Comparison of ENCODE assay signal across 1 cellular context in genomic region chr5:34604119-34604675, GRCh38.
TF ChIP-seq lines count a peak whose summit lies in the region.

No MANE protein-coding gene starts in this region.

TF ChIP-seq in H1, 55 proteins besides CTCF, POLR2A, EP300 and RAD21:
- TF ChIP-seq FOSL1 (IDR thresholded peaks at IDR 0.05; ENCODE audit: insufficient read depth, low read depth, low read length): no peak
- no peak for TF ChIP-seq BACH1 (IDR thresholded peaks at IDR 0.05; ENCODE audit: low read length)
- no peak for TF ChIP-seq JUN (IDR thresholded peaks at IDR 0.05; ENCODE audit: low read depth, low read length)
- TF ChIP-seq, protein P1, sequence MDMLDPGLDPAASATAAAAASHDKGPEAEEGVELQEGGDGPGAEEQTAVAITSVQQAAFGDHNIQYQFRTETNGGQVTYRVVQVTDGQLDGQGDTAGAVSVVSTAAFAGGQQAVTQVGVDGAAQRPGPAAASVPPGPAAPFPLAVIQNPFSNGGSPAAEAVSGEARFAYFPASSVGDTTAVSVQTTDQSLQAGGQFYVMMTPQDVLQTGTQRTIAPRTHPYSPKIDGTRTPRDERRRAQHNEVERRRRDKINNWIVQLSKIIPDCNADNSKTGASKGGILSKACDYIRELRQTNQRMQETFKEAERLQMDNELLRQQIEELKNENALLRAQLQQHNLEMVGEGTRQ (IDR thresholded peaks at IDR 0.05; ENCODE audit: low read length): no peak
- TF ChIP-seq SAP30 (IDR thresholded peaks at IDR 0.05; ENCODE audit: insufficient read depth, insufficient replicate concordance, low read length): no peak
- no peak for TF ChIP-seq EGR1 (IDR thresholded peaks at IDR 0.05; ENCODE audit: borderline replicate concordance, low read depth, low read length)
- no peak for TF ChIP-seq YY1 (IDR thresholded peaks at IDR 0.05; ENCODE audit: low read depth, low read length)
- TF ChIP-seq PHF8 (conservative IDR thresholded peaks at IDR 0.05; ENCODE audit: low read depth, low read length): no peak
- TF ChIP-seq GTF2F1 (IDR thresholded peaks at IDR 0.05; ENCODE audit: borderline replicate concordance, low read depth, low read length): no peak
- no peak for TF ChIP-seq SIN3A (conservative IDR thresholded peaks at IDR 0.05 in 1 of 2, IDR thresholded peaks at IDR 0.05 in 1 of 2; ENCODE audit: low read depth in 1 of 2, low read length in 2 of 2)
- TF ChIP-seq SIX5 (IDR thresholded peaks at IDR 0.05; ENCODE audit: low read depth, low read length): no peak
